ENCODE assay signal across 11 cellular contexts in genomic region chr5:1930501-1930879, GRCh38. TPM values are rescaled to one million over a fixed set of nuclear protein-coding genes. Genes with fewer than 3 reads are reported as not detected.
DNase-seq lines count a peak whose midpoint lies in the region; ATAC-seq and TF ChIP-seq lines count a peak whose summit lies in the region.
"Had no signal": no experiment of that assay in that cellular context is flagged by ENCODE, and none has a peak within 500 bp of the region (broad histone marks: within the 10 kb centered on the region; RNA-seq: fewer than 3 reads in every experiment).

No MANE protein-coding gene starts in this region.

- peak overlapping the region; percentile 78 to 84 for H3K27ac ChIP-seq in breast epithelium
- no peak overlapping the region for H3K27ac ChIP-seq in iPS-18a (ENCODE audit: low read length)
- no peak overlapping the region for H3K27ac ChIP-seq in smooth muscle cell (ENCODE audit: low read depth)

- peak overlapping the region; percentile 52 to 73 (median 58) for H3K4me3 ChIP-seq in breast epithelium
- H3K4me3 ChIP-seq in iPS-18a (ENCODE audit: low read length): peak overlapping the region; percentile 55
- peak overlapping the region; percentile 56 for H3K4me3 ChIP-seq in smooth muscle cell

- H3K9me3 Mint-ChIP-seq in activated T-helper 1 cell treated with anti-CD3 and anti-CD28 coated beads, Interleukin-12 subunit alpha, Interleukin-12 subunit beta, Interleukin-2, Interleukin-4 antibody, amounts not matched to agents 30 ng/mL and 10 ng/mL and 1 ng/mL, durations not matched to agents 14 hours and 24 hours and 36 hours: no peaks in the 10 kb centered on the region

- ATAC-seq in HG02840 (IDR thresholded peaks at IDR 0.05; ENCODE audit: low FRiP score, unreplicated experiment) (no peak), GM21786 (IDR thresholded peaks at IDR 0.05; ENCODE audit: unreplicated experiment) (no peak), GM19035 (IDR thresholded peaks at IDR 0.05; ENCODE audit: unreplicated experiment) (no peak)

- TF ChIP-seq CTCF in GM10266 (IDR thresholded peaks at IDR 0.05; ENCODE audit: control insufficient read depth, insufficient read depth, low read depth, missing control alignments) (no peak), breast epithelium (IDR thresholded peaks at IDR 0.05) (no peak), smooth muscle cell (IDR thresholded peaks at IDR 0.05; ENCODE audit: borderline replicate concordance, insufficient read depth, poor library complexity, severe bottlenecking) (no peak)

- H3K27ac Mint-ChIP-seq in activated T-helper 1 cell treated with anti-CD3 and anti-CD28 coated beads, Interleukin-12 subunit alpha, Interleukin-12 subunit beta, Interleukin-2, Interleukin-4 antibody, amounts not matched to agents 30 ng/mL and 10 ng/mL and 1 ng/mL, durations not matched to agents 14 hours and 24 hours and 36 hours: no peak overlapping the region
- H3K27ac Mint-ChIP-seq: progenitor cell of endocrine pancreas had no signal

- H3K4me3 Mint-ChIP-seq in activated T-helper 1 cell treated with anti-CD3 and anti-CD28 coated beads, Interleukin-12 subunit alpha, Interleukin-12 subunit beta, Interleukin-2, Interleukin-4 antibody, amounts not matched to agents 30 ng/mL and 10 ng/mL and 1 ng/mL, durations not matched to agents 14 hours and 24 hours and 36 hours: no peak overlapping the region

- H3K36me3 Mint-ChIP-seq in activated T-helper 1 cell treated with anti-CD3 and anti-CD28 coated beads, Interleukin-12 subunit alpha, Interleukin-12 subunit beta, Interleukin-2, Interleukin-4 antibody, amounts not matched to agents 30 ng/mL and 10 ng/mL and 1 ng/mL, durations not matched to agents 14 hours and 24 hours and 36 hours (ENCODE audit: low read depth): no peaks in the 10 kb centered on the region

- peaks cover 10% of the 10 kb centered on the region for H3K27me3 Mint-ChIP-seq in activated T-helper 1 cell treated with anti-CD3 and anti-CD28 coated beads, Interleukin-12 subunit alpha, Interleukin-12 subunit beta, Interleukin-2, Interleukin-4 antibody, amounts not matched to agents 30 ng/mL and 10 ng/mL and 1 ng/mL, durations not matched to agents 14 hours and 24 hours and 36 hours (ENCODE audit: insufficient read depth)

- H3K9me3 ChIP-seq in breast epithelium (no peaks in the 10 kb centered on the region), iPS-18a (ENCODE audit: control insufficient read depth, low read depth, low read length) (no peaks in the 10 kb centered on the region), smooth muscle cell (replicated peaks; ENCODE audit: low read depth) (no peaks in the 10 kb centered on the region)

- peaks cover 0 to 2% of the 10 kb centered on the region in 2 donors for H3K4me1 ChIP-seq in breast epithelium
- H3K4me1 ChIP-seq in iPS-18a (ENCODE audit: control insufficient read depth, low read depth, low read length): peaks cover 4% of the 10 kb centered on the region
- no peaks in the 10 kb centered on the region for H3K4me1 ChIP-seq in smooth muscle cell (ENCODE audit: low read depth)

- no peaks in the 10 kb centered on the region for H3K4me1 Mint-ChIP-seq in activated T-helper 1 cell treated with anti-CD3 and anti-CD28 coated beads, Interleukin-12 subunit alpha, Interleukin-12 subunit beta, Interleukin-2, Interleukin-4 antibody, amounts not matched to agents 30 ng/mL and 10 ng/mL and 1 ng/mL, durations not matched to agents 14 hours and 24 hours and 36 hours (ENCODE audit: low read depth)

- no peak for TF ChIP-seq POLR2A in breast epithelium (IDR thresholded peaks at IDR 0.05)

- H3K27me3 ChIP-seq in breast epithelium (peaks cover 0 to 2% of the 10 kb centered on the region in 2 donors), iPS-18a (ENCODE audit: control insufficient read depth, insufficient read depth, low read length) (peaks cover 36% of the 10 kb centered on the region), smooth muscle cell (ENCODE audit: low read depth) (peaks cover 35% of the 10 kb centered on the region)

- DNase-seq in GM10266 (ENCODE audit: extremely low spot score): peak; percentile 46
- DNase-seq in breast epithelium (ENCODE audit: low spot score in 2 of 2): peak in 1 of 2 donors; percentile 40
- DNase-seq in smooth muscle cell (lab: John Stamatoyannopoulos, UW; ENCODE audit: unreplicated experiment): no peak
- DNase-seq in activated T-helper 1 cell treated with anti-CD3 and anti-CD28 coated beads, Interleukin-12 subunit alpha, Interleukin-12 subunit beta, Interleukin-2, Interleukin-4 antibody, amounts not matched to agents 30 ng/mL and 10 ng/mL and 1 ng/mL, durations not matched to agents 14 hours and 24 hours and 36 hours (ENCODE audit: low spot score): no peak
- DNase-seq: DMS79, NCI-H2029 had no signal

- no peaks in the 10 kb centered on the region for H3K79me2 ChIP-seq in smooth muscle cell (ENCODE audit: low read depth)

- H3K9ac ChIP-seq in iPS-18a (ENCODE audit: low read length) (no peak overlapping the region), smooth muscle cell (ENCODE audit: low read depth) (no peak overlapping the region)

- H2AFZ ChIP-seq in smooth muscle cell (ENCODE audit: low read depth): peak overlapping the region; percentile 87

- H3K36me3 ChIP-seq in breast epithelium (no peaks in the 10 kb centered on the region), iPS-18a (ENCODE audit: control insufficient read depth, low read depth, low read length) (no peaks in the 10 kb centered on the region), smooth muscle cell (ENCODE audit: low read depth) (no peaks in the 10 kb centered on the region)

- intact Hi-C loops in breast epithelium (cut with DNase I; ENCODE audit: low total_unique reads): no loop called here
- intact Hi-C loops in activated T-helper 1 cell treated with anti-CD3 and anti-CD28 coated beads, Interleukin-12 subunit alpha, Interleukin-12 subunit beta, Interleukin-2, Interleukin-4 antibody, amounts not matched to agents 30 ng/mL and 10 ng/mL and 1 ng/mL, durations not matched to agents 14 hours and 24 hours and 36 hours (cut with micrococcal nuclease): no loop called here

- H3K4me2 ChIP-seq in smooth muscle cell: peak overlapping the region; percentile 95

- no peaks in the 10 kb centered on the region for H4K20me1 ChIP-seq in smooth muscle cell (ENCODE audit: low read depth)

- no peaks in the 10 kb centered on the region for H3F3A ChIP-seq in smooth muscle cell (ENCODE audit: low read depth)

- WGBS in smooth muscle cell (ENCODE audit: low lambda C conversion rate): 28% methylated on average over 20 of the region's 27 CpGs

RNA-seq across cellular contexts. Expression of gene IRX4, which starts 47.8 kb away (rescaled TPM):
- total RNA-seq in breast epithelium (1 to 10 TPM in 2 of 3 donors, under 1 TPM in 1; 0.64 to 9.5 (median 2.6) TPM), smooth muscle cell (0.18 TPM in 1 of 2 replicates, not detected in the other)
- polyA plus RNA-seq in smooth muscle cell: 0.40 TPM in 1 of 2 replicates, not detected in the other
- total RNA-seq in activated T-helper 1 cell treated with anti-CD3 and anti-CD28 coated beads, Interleukin-12 subunit alpha, Interleukin-12 subunit beta, Interleukin-2, Interleukin-4 antibody, amounts not matched to agents 30 ng/mL and 10 ng/mL and 1 ng/mL, durations not matched to agents 14 hours and 24 hours and 36 hours: not detected in 2 replicates

Comparison
In these comparisons a context has a peak if more than half of its experiments do, and no peak if none do; other contexts are left out.
1. H3K27ac ChIP-seq: peak in breast epithelium (2 of 2); none in iPS-18a (single experiment) and smooth muscle cell (single experiment).
2. Peak in every context shown above with its lines, with median percentiles within 50 percentile points of each other: H3K4me3 ChIP-seq.